In genomic region chr22:35552846-35553245, GRCh38 we compare ENCODE assay signal across 1 cellular context.
TF ChIP-seq lines count a peak whose summit lies in the region.

No MANE protein-coding gene starts in this region.

TF ChIP-seq in HCT116, 20 proteins besides CTCF, POLR2A, EP300 and RAD21 (continued from another document):
- TF ChIP-seq, protein P1, sequence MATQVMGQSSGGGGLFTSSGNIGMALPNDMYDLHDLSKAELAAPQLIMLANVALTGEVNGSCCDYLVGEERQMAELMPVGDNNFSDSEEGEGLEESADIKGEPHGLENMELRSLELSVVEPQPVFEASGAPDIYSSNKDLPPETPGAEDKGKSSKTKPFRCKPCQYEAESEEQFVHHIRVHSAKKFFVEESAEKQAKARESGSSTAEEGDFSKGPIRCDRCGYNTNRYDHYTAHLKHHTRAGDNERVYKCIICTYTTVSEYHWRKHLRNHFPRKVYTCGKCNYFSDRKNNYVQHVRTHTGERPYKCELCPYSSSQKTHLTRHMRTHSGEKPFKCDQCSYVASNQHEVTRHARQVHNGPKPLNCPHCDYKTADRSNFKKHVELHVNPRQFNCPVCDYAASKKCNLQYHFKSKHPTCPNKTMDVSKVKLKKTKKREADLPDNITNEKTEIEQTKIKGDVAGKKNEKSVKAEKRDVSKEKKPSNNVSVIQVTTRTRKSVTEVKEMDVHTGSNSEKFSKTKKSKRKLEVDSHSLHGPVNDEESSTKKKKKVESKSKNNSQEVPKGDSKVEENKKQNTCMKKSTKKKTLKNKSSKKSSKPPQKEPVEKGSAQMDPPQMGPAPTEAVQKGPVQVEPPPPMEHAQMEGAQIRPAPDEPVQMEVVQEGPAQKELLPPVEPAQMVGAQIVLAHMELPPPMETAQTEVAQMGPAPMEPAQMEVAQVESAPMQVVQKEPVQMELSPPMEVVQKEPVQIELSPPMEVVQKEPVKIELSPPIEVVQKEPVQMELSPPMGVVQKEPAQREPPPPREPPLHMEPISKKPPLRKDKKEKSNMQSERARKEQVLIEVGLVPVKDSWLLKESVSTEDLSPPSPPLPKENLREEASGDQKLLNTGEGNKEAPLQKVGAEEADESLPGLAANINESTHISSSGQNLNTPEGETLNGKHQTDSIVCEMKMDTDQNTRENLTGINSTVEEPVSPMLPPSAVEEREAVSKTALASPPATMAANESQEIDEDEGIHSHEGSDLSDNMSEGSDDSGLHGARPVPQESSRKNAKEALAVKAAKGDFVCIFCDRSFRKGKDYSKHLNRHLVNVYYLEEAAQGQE (IDR thresholded peaks at IDR 0.05; ENCODE audit: low read depth), result no peak
- TF ChIP-seq ZNF274 (IDR thresholded peaks at IDR 0.05; ENCODE audit: low read depth, low read length), result no peak
- TF ChIP-seq, protein P2, sequence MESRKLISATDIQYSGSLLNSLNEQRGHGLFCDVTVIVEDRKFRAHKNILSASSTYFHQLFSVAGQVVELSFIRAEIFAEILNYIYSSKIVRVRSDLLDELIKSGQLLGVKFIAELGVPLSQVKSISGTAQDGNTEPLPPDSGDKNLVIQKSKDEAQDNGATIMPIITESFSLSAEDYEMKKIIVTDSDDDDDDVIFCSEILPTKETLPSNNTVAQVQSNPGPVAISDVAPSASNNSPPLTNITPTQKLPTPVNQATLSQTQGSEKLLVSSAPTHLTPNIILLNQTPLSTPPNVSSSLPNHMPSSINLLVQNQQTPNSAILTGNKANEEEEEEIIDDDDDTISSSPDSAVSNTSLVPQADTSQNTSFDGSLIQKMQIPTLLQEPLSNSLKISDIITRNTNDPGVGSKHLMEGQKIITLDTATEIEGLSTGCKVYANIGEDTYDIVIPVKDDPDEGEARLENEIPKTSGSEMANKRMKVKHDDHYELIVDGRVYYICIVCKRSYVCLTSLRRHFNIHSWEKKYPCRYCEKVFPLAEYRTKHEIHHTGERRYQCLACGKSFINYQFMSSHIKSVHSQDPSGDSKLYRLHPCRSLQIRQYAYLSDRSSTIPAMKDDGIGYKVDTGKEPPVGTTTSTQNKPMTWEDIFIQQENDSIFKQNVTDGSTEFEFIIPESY (IDR thresholded peaks at IDR 0.05; ENCODE audit: extremely low read depth, insufficient replicate concordance, low read length), result no peak
- TF ChIP-seq SP1 (IDR thresholded peaks at IDR 0.05; ENCODE audit: low read depth), result no peak
